9 cellular contexts compared by ENCODE assay signal in genomic region chr1:54486864-54487263, GRCh38.
DNase-seq lines count a peak whose midpoint lies in the region; TF ChIP-seq lines count a peak whose summit lies in the region.
"Had no signal": no experiment of that assay in that cellular context is flagged by ENCODE, and none has a peak within 500 bp of the region (broad histone marks: within the 10 kb centered on the region; RNA-seq: fewer than 3 reads in every experiment).

No MANE protein-coding gene starts in this region.

- H3K9me3 Mint-ChIP-seq in CD14-positive monocyte (peaks cover 0 to 5% (median 0%) of the 10 kb centered on the region in 7 donors), HFFc6 (no peaks in the 10 kb centered on the region), nephron (no peaks in the 10 kb centered on the region)

- H3K36me3 ChIP-seq in breast epithelium, result no peaks in the 10 kb centered on the region

- no peaks in the 10 kb centered on the region for H3K9me3 ChIP-seq in breast epithelium

- peak overlapping the region in 2 of 7 donors; percentile 30 to 75 for H3K27ac Mint-ChIP-seq in CD14-positive monocyte
- no peak overlapping the region for H3K27ac Mint-ChIP-seq in HFFc6
- H3K27ac Mint-ChIP-seq in nephron, result peak overlapping the region; percentile 96 to 99 (median 98)

- DNase-seq in CD14-positive monocyte (ENCODE audit: low spot score) (no peak), HFFc6 (no peak), breast epithelium (ENCODE audit: low spot score in 2 of 2) (no peak), GM19238 (ENCODE audit: insufficient read length, low spot score) (no peak), HCEC 1CT (no peak), NCI-H1048 (lab: John Stamatoyannopoulos, UW) (no peak), mucosa of gallbladder (ENCODE audit: low spot score) (no peak)
- DNase-seq: PC-9 had no signal

- intact Hi-C loops in CD14-positive monocyte (cut with micrococcal nuclease) (loop anchor here in 1 of 2 donors (5.0 to 10.0 kb wide), 2 partner anchors 415 to 602 kb away; partner anchors contain the start of gene YIPF1), breast epithelium (cut with DNase I; ENCODE audit: low total_unique reads) (no loop called here)

- H3K4me1 Mint-ChIP-seq in CD14-positive monocyte (peaks cover 42% of the 10 kb centered on the region), HFFc6 (ENCODE audit: low read depth) (peaks cover 36% of the 10 kb centered on the region), nephron (peaks cover 58% of the 10 kb centered on the region)

- H3K4me3 ChIP-seq in breast epithelium, result peak overlapping the region in 1 of 3 donors; percentile 59
- H3K4me3 ChIP-seq: PC-9 had no signal

- H3K4me3 Mint-ChIP-seq in CD14-positive monocyte (peak overlapping the region; percentile 87 to 97), HFFc6 (peak overlapping the region; percentile 86), nephron (peak overlapping the region; percentile 1 to 88 (median 81))

- peak overlapping the region; percentile 54 to 97 for H3K27ac ChIP-seq in breast epithelium
- H3K27ac ChIP-seq: PC-9 had no signal

- H3K27me3 Mint-ChIP-seq in CD14-positive monocyte (ENCODE audit: low read depth in 3 of 3) (peaks cover 24 to 34% (median 26%) of the 10 kb centered on the region in 3 donors), HFFc6 (ENCODE audit: insufficient read depth) (peaks cover 5% of the 10 kb centered on the region), nephron (ENCODE audit: low read depth) (no peaks in the 10 kb centered on the region)

- TF ChIP-seq CTCF in CD14-positive monocyte (IDR thresholded peaks at IDR 0.05) (no peak), HFFc6 (IDR thresholded peaks at IDR 0.05) (no peak), breast epithelium (IDR thresholded peaks at IDR 0.05) (no peak), nephron (IDR thresholded peaks at IDR 0.05; ENCODE audit: unreplicated experiment in 3 of 3) (no peak)

- H3K27me3 ChIP-seq in breast epithelium, result no peaks in the 10 kb centered on the region

- no peak for TF ChIP-seq POLR2A in breast epithelium (IDR thresholded peaks at IDR 0.05)

- H3K36me3 Mint-ChIP-seq in CD14-positive monocyte (no peaks in the 10 kb centered on the region), HFFc6 (ENCODE audit: low read depth) (no peaks in the 10 kb centered on the region), nephron (ENCODE audit: low read depth) (no peaks in the 10 kb centered on the region)

- H3K4me1 ChIP-seq in breast epithelium, result peaks cover 0 to 5% of the 10 kb centered on the region in 2 donors
